ENCODE assay signal across 2 cellular contexts in the genomic region with DNA sequence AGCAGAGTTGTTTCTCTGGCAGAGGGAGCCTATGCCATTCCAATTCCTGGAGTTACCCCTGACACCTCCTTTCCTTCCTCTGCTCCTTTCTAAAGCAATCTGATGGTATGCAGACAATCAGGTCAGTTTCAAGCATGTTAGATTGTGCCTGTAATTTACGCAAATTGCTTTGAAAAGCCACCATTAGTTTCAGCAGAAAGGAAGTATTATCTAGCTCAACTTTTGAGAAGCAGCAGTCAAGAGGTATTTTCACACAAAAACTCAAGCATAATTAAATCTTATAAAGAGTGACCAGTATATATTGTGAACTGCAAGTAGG.
TF ChIP-seq lines count a peak whose summit lies in the region.

No MANE protein-coding gene starts in this region.

TF ChIP-seq in HEK293, 187 proteins besides CTCF, POLR2A, EP300 and RAD21:
- TF ChIP-seq, protein P1, sequence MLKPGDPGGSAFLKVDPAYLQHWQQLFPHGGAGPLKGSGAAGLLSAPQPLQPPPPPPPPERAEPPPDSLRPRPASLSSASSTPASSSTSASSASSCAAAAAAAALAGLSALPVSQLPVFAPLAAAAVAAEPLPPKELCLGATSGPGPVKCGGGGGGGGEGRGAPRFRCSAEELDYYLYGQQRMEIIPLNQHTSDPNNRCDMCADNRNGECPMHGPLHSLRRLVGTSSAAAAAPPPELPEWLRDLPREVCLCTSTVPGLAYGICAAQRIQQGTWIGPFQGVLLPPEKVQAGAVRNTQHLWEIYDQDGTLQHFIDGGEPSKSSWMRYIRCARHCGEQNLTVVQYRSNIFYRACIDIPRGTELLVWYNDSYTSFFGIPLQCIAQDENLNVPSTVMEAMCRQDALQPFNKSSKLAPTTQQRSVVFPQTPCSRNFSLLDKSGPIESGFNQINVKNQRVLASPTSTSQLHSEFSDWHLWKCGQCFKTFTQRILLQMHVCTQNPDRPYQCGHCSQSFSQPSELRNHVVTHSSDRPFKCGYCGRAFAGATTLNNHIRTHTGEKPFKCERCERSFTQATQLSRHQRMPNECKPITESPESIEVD (tag by site-specific recombination; IDR thresholded peaks at IDR 0.05): peak; percentile 11; the same call in 1 of the 2 replicates
- no peak for TF ChIP-seq ZIC2 (tag by site-specific recombination; IDR thresholded peaks at IDR 0.05)
- no peak for TF ChIP-seq ZNF221 (tag by site-specific recombination; IDR thresholded peaks at IDR 0.05; ENCODE audit: borderline replicate concordance)
- no peak for TF ChIP-seq ZNF292 (tag by site-specific recombination; IDR thresholded peaks at IDR 0.05; ENCODE audit: borderline replicate concordance, low read depth)

TF ChIP-seq in liver, 16 proteins besides CTCF, POLR2A, EP300 and RAD21 (continued from another document):
- TF ChIP-seq, protein P2, sequence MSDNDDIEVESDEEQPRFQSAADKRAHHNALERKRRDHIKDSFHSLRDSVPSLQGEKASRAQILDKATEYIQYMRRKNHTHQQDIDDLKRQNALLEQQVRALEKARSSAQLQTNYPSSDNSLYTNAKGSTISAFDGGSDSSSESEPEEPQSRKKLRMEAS (IDR thresholded peaks at IDR 0.05): no peak
- TF ChIP-seq, protein P3, sequence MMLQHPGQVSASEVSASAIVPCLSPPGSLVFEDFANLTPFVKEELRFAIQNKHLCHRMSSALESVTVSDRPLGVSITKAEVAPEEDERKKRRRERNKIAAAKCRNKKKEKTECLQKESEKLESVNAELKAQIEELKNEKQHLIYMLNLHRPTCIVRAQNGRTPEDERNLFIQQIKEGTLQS (IDR thresholded peaks at IDR 0.05): no peak
- TF ChIP-seq RXRA (IDR thresholded peaks at IDR 0.05) (no peak), HNF4G (IDR thresholded peaks at IDR 0.05) (no peak), JUND (IDR thresholded peaks at IDR 0.05) (no peak), EGR1 (IDR thresholded peaks at IDR 0.05; ENCODE audit: low read depth in 2 of 2) (no peak)
- TF ChIP-seq, protein P4, sequence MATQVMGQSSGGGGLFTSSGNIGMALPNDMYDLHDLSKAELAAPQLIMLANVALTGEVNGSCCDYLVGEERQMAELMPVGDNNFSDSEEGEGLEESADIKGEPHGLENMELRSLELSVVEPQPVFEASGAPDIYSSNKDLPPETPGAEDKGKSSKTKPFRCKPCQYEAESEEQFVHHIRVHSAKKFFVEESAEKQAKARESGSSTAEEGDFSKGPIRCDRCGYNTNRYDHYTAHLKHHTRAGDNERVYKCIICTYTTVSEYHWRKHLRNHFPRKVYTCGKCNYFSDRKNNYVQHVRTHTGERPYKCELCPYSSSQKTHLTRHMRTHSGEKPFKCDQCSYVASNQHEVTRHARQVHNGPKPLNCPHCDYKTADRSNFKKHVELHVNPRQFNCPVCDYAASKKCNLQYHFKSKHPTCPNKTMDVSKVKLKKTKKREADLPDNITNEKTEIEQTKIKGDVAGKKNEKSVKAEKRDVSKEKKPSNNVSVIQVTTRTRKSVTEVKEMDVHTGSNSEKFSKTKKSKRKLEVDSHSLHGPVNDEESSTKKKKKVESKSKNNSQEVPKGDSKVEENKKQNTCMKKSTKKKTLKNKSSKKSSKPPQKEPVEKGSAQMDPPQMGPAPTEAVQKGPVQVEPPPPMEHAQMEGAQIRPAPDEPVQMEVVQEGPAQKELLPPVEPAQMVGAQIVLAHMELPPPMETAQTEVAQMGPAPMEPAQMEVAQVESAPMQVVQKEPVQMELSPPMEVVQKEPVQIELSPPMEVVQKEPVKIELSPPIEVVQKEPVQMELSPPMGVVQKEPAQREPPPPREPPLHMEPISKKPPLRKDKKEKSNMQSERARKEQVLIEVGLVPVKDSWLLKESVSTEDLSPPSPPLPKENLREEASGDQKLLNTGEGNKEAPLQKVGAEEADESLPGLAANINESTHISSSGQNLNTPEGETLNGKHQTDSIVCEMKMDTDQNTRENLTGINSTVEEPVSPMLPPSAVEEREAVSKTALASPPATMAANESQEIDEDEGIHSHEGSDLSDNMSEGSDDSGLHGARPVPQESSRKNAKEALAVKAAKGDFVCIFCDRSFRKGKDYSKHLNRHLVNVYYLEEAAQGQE (IDR thresholded peaks at IDR 0.05): no peak
